Comparison of ENCODE assay signal across 21 cellular contexts in the genomic region with DNA sequence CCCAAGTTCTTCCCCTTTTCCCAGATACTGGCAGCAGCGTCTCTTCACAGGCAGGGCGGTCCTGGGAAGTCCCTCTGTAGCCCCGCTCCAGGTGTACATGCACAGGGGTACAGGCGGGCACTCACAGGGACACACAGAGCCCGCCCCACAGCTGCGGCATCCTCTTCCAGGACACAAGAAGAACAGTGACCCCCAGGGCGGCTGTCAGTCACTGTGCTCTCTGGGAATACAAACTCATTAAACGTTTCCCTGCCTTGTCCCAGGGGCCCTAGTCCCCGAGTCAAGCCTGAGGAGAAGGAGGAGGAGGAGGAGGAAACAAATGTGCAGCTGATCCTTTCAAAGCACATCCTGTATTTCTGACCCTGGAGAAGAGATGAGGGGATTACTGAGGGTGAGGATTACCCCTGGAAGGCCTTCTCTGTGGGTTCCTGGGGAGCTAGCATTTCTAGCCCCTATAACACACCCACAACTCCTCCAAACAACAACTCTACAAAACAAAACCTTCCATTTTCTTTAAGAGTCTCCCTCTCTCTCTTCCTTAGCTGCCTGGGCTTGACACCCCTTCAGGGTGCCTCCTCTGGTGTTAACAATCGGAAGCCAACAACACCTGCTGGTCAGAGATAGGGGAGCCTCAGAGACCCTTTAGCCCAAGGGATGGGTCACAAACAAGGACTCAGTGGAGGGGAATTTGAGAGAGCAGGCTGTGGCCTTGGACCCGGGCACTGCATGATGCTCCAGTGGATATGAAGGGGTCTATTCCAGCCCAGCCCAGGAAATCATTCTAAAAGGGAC. TPM values are rescaled to one million over a fixed set of nuclear protein-coding genes. Genes with fewer than 3 reads are reported as not detected.
DNase-seq lines count a peak whose midpoint lies in the region; ATAC-seq, FAIRE-seq and TF ChIP-seq lines count a peak whose summit lies in the region.
"Had no signal": no experiment of that assay in that cellular context is flagged by ENCODE, and none has a peak within 500 bp of the region (broad histone marks: within the 10 kb centered on the region; RNA-seq: fewer than 3 reads in every experiment).

No MANE protein-coding gene starts in this region.

- 25% methylated on average over 11 of the region's 11 CpGs for WGBS in K562 (ENCODE audit: insufficient coverage, low coverage, missing lambda C conversion rate)
- no CpG with 5 or more reads among the region's 11 CpGs for WGBS in neuronal stem cell (ENCODE audit: extremely low coverage in 2 of 2, insufficient read length in 2 of 2, insufficient replicate concordance in 1 of 2), 2 donors

- no peaks in the 10 kb centered on the region for H3K9me3 Mint-ChIP-seq in stimulated activated memory B cell treated with anti-CD40 and anti-IgM and Interleukin-4, amounts not matched to agents 10 μg/mL and 1 μg/mL and 100 μg/mL, for 72 hours
- H3K9me3 Mint-ChIP-seq: CD4-positive, alpha-beta memory T cell had no signal

- peak overlapping the region; percentile 78 for H3K18ac ChIP-seq in neuronal stem cell (ENCODE audit: low read length)

- peak overlapping the region; percentile 71 for H2AFZ ChIP-seq in K562 (ENCODE audit: low read depth, low read length)
- H2AFZ ChIP-seq in neuronal stem cell (ENCODE audit: low read length) = no peak overlapping the region

- no peak overlapping the region for H4K8ac ChIP-seq in neuronal stem cell (ENCODE audit: low read depth, low read length)

- in situ Hi-C loops in K562 (cut with MboI) = no loop called here

- no peaks in the 10 kb centered on the region for H3K79me1 ChIP-seq in neuronal stem cell (ENCODE audit: low read depth, low read length)

- H3K9me3 ChIP-seq in BLaER1 (no peaks in the 10 kb centered on the region), K562 (replicated peaks; ENCODE audit: control insufficient read depth, insufficient read depth, low read depth, low read length) (no peaks in the 10 kb centered on the region), neuronal stem cell (replicated peaks in 1 of 2; ENCODE audit: control insufficient read depth in 2 of 2, insufficient read depth in 1 of 2, low read depth in 1 of 2, low read length in 2 of 2) (no peaks in the 10 kb centered on the region)
- H3K9me3 ChIP-seq: A549 had no signal

- H3K4me3 ChIP-seq in BLaER1 (no peak overlapping the region), K562 (no peak overlapping the region), neuronal stem cell (ENCODE audit: low read length in 2 of 2) (no peak overlapping the region)
- H3K4me3 ChIP-seq: A549, GM12878 had no signal

- H3K27ac ChIP-seq in BLaER1 = no peak overlapping the region
- no peak overlapping the region for H3K27ac ChIP-seq in K562 (ENCODE audit: extremely low read depth, low read depth, low read length)
- no peak overlapping the region for H3K27ac ChIP-seq in neuronal stem cell (replicated peaks; ENCODE audit: low read length)
- H3K27ac ChIP-seq: 22Rv1, A549 had no signal

- H3K4ac ChIP-seq in neuronal stem cell (ENCODE audit: low read length) = no peak overlapping the region

- DNase-seq in NCI-H82 treated with DMSO at 0.1 percent for 48 hours (lab: John Stamatoyannopoulos, UW; ENCODE audit: unreplicated experiment) (peak; percentile 56), K562 (ENCODE audit: extremely low read depth in 1 of 4, low spot score in 3 of 4) (peak; percentile 64 to 74 (median 68)), neuronal stem cell (ENCODE audit: low spot score) (no peak), NCI-H1930 (lab: John Stamatoyannopoulos, UW) (no peak), KG1 (lab: John Stamatoyannopoulos, UW) (no peak), OCI-M2 (lab: John Stamatoyannopoulos, UW; ENCODE audit: unreplicated experiment) (no peak)
- DNase-seq: AML-193; CD4-positive, alpha-beta memory T cell; DMS53; DND-41; H9 had no signal

- no peak overlapping the region for H2BK15ac ChIP-seq in neuronal stem cell (ENCODE audit: low read length)

- H3K4me1 ChIP-seq in BLaER1 = peaks cover 10% of the 10 kb centered on the region; the same call in 1 of the 2 replicates
- peaks cover 15 to 19% of the 10 kb centered on the region in 2 experiments; a peak in 4 of 5 replicates for H3K4me1 ChIP-seq in K562 (replicated peaks in 1 of 2; ENCODE audit: control insufficient read depth in 2 of 2, insufficient read depth in 2 of 2, low read length in 2 of 2)
- peaks cover 3 to 38% of the 10 kb centered on the region in 2 donors for H3K4me1 ChIP-seq in neuronal stem cell (ENCODE audit: control insufficient read depth in 2 of 2, insufficient read depth in 1 of 2, low read depth in 1 of 2, low read length in 2 of 2)
- H3K4me1 ChIP-seq: A549 had no signal

- TF ChIP-seq CTCF in K562 (IDR thresholded peaks at IDR 0.05 in 2 of 3, conservative IDR thresholded peaks at IDR 0.05 in 1 of 3; ENCODE audit: insufficient read depth in 2 of 3, low read depth in 1 of 3, low read length in 3 of 3) = no peak

- 0 out of 2 replicates have a peak overlapping the region, but pooled peaks have one; percentile 5 for H3K4me2 ChIP-seq in BLaER1
- peak overlapping the region; percentile 57 for H3K4me2 ChIP-seq in K562 (ENCODE audit: insufficient read depth, low read length)
- no peak overlapping the region for H3K4me2 ChIP-seq in neuronal stem cell (ENCODE audit: insufficient read depth, low read length, poor library complexity, severe bottlenecking)
- H3K4me2 ChIP-seq: A549 had no signal

- H4K91ac ChIP-seq in neuronal stem cell (ENCODE audit: low read depth, low read length, poor library complexity) = no peak overlapping the region

- TF ChIP-seq EP300 in K562 (IDR thresholded peaks at IDR 0.05; ENCODE audit: low read length) = no peak

- H3K27me3 ChIP-seq in BLaER1 = peaks cover 26% of the 10 kb centered on the region
- peaks cover 0 to 30% of the 10 kb centered on the region in 2 experiments; a peak in 3 of 5 replicates for H3K27me3 ChIP-seq in K562 (ENCODE audit: control insufficient read depth in 2 of 2, insufficient read depth in 2 of 2, low read length in 2 of 2)
- peaks cover 0 to 100% (median 27%) of the 10 kb centered on the region in 3 experiments for H3K27me3 ChIP-seq in neuronal stem cell (ENCODE audit: control insufficient read depth in 3 of 3, insufficient read depth in 3 of 3, low read depth in 1 of 3, low read length in 3 of 3)

- TF ChIP-seq POLR2A in K562 (conservative IDR thresholded peaks at IDR 0.05) = no peak

- no peaks in the 10 kb centered on the region for H3K79me2 ChIP-seq in K562 (ENCODE audit: control insufficient read depth, insufficient read depth, low read length)

- no peaks in the 10 kb centered on the region for H3K9me1 ChIP-seq in K562 (ENCODE audit: control insufficient read depth, insufficient read depth, low read length)

- no peak overlapping the region for H3K9ac ChIP-seq in BLaER1
- H3K9ac ChIP-seq in K562 (ENCODE audit: insufficient read depth in 1 of 2, low read depth in 2 of 2, low read length in 2 of 2) = peak overlapping the region in 1 of 2 experiments; percentile 11; a peak in 2 of 4 replicates
- no peak overlapping the region for H3K9ac ChIP-seq in neuronal stem cell (ENCODE audit: low read depth, low read length, poor library complexity)

- CTCF ChIA-PET in K562 (lab: Yijun Ruan, JAX; ENCODE audit: low intra/inter-chr PET ratio) = no interaction called here

- H3K27ac Mint-ChIP-seq in stimulated activated memory B cell treated with anti-CD40 and anti-IgM and Interleukin-4, amounts not matched to agents 10 μg/mL and 1 μg/mL and 100 μg/mL, for 72 hours = no peak overlapping the region
- H3K27ac Mint-ChIP-seq: CD14-positive monocyte; CD4-positive, alpha-beta memory T cell; H9 had no signal

- H2BK120ac ChIP-seq in neuronal stem cell (ENCODE audit: low read depth, low read length) = no peak overlapping the region

- no peak overlapping the region for H2BK5ac ChIP-seq in neuronal stem cell (ENCODE audit: low read length)

- no peak overlapping the region for H3K14ac ChIP-seq in neuronal stem cell (ENCODE audit: low read length)

- ATAC-seq in K562 = peak; percentile 56
- ATAC-seq in stimulated activated memory B cell treated with anti-CD40 and anti-IgM and Interleukin-4, amounts not matched to agents 10 μg/mL and 1 μg/mL and 100 μg/mL, for 72 hours = no peak
- ATAC-seq: A549, GM12878, HepG2 had no signal

- H4K20me1 ChIP-seq in BLaER1 (peaks cover 13% of the 10 kb centered on the region; the same call in 1 of the 2 replicates), K562 (replicated peaks; ENCODE audit: control insufficient read depth, insufficient read depth, low read length) (no peaks in the 10 kb centered on the region)

- intact Hi-C loops in K562 (cut with micrococcal nuclease) = no loop called here

- peak overlapping the region; percentile 7 for H3K23ac ChIP-seq in neuronal stem cell (ENCODE audit: low read depth, low read length, poor library complexity)

- no peaks in the 10 kb centered on the region for H3K36me3 ChIP-seq in BLaER1
- H3K36me3 ChIP-seq in K562 (ENCODE audit: control insufficient read depth, insufficient read depth, low read length) = no peaks in the 10 kb centered on the region
- H3K36me3 ChIP-seq in neuronal stem cell (replicated peaks in 1 of 2; ENCODE audit: control insufficient read depth in 2 of 2, insufficient read depth in 2 of 2, low read length in 2 of 2) = no peaks in the 10 kb centered on the region

- peak overlapping the region; percentile 71 for H2AK5ac ChIP-seq in neuronal stem cell (ENCODE audit: low read depth, low read length)

- peak; percentile 42 for FAIRE-seq in K562 (lab: Jason Lieb, UNC)
- FAIRE-seq: A549, GM12878, GM19239, H1, HepG2 had no signal

- no peak overlapping the region for H3K4me3 Mint-ChIP-seq in stimulated activated memory B cell treated with anti-CD40 and anti-IgM and Interleukin-4, amounts not matched to agents 10 μg/mL and 1 μg/mL and 100 μg/mL, for 72 hours
- H3K4me3 Mint-ChIP-seq: CD14-positive monocyte; CD4-positive, alpha-beta memory T cell; H9 had no signal

- TF ChIP-seq RAD21 in K562 (CRISPR knock-in tag; conservative IDR thresholded peaks at IDR 0.05 in 1 of 2, IDR thresholded peaks at IDR 0.05 in 1 of 2) = no peak

- no peaks in the 10 kb centered on the region for H3K36me3 Mint-ChIP-seq in stimulated activated memory B cell treated with anti-CD40 and anti-IgM and Interleukin-4, amounts not matched to agents 10 μg/mL and 1 μg/mL and 100 μg/mL, for 72 hours
- H3K36me3 Mint-ChIP-seq: CD4-positive, alpha-beta memory T cell had no signal

- POLR2A ChIA-PET in K562 (lab: Yijun Ruan, JAX) = interaction anchor here (0.7 to 2.4 kb wide), 3 partner anchors 11 to 32 kb away, joined by 3 to 16 read pairs (median 4); no protein-coding TSS in a partner anchor

- H3K4me1 Mint-ChIP-seq in stimulated activated memory B cell treated with anti-CD40 and anti-IgM and Interleukin-4, amounts not matched to agents 10 μg/mL and 1 μg/mL and 100 μg/mL, for 72 hours = peaks cover 5% of the 10 kb centered on the region

- no TSS peak for BruUV-seq in K562 (replicated peaks; lab: Mats Ljungman, UMichigan)

- H2BK12ac ChIP-seq in neuronal stem cell (ENCODE audit: low read length) = no peak overlapping the region

- peaks cover 73% of the 10 kb centered on the region for H3K27me3 Mint-ChIP-seq in stimulated activated memory B cell treated with anti-CD40 and anti-IgM and Interleukin-4, amounts not matched to agents 10 μg/mL and 1 μg/mL and 100 μg/mL, for 72 hours

RNA-seq across cellular contexts. Expression of a gene that starts 28.4 kb away (rescaled TPM):
- 5.4 and 9.4 TPM in 2 replicates for total RNA-seq in K562 (2011; cell fraction: chromatin; rRNA removed; ENCODE audit: low replicate concordance)
- 7.1 and 8.2 TPM in 2 replicates for total RNA-seq in K562 (2011; cell fraction: nucleolus; rRNA removed)
- 7.4 and 7.9 TPM in 2 replicates for total RNA-seq in K562 (2011; cell fraction: nucleoplasm; rRNA removed)
- total RNA-seq in K562 (2014; rRNA removed) = 0.86 and 1.2 TPM in 2 replicates
- 0.55 and 0.64 TPM in 2 replicates for total RNA-seq in K562 (2014; rRNA removed; fragmentation: Illumina TruSeq; extraction: Trizol)
- 0.79 and 1.0 TPM in 2 replicates for total RNA-seq in K562 (2015; rRNA removed; fragmentation: Illumina TruSeq; extraction: Trizol)
- total RNA-seq in K562 (2021) = 2.5 and 3.8 TPM in 2 replicates
- polyA plus RNA-seq in K562 (2011; rRNA removed) = 4.3 and 10.7 TPM in 2 replicates
- polyA plus RNA-seq in K562 (2011; cell fraction: cytosol; rRNA removed) = 5.9 and 9.6 TPM in 2 replicates
- 16.2 and 16.5 TPM in 2 replicates for polyA plus RNA-seq in K562 (2011; cell fraction: nucleus; rRNA removed)
- 2.5 and 4.8 TPM in 2 replicates for polyA plus RNA-seq in K562 (2012)
- 1.6 and 2.4 TPM in 2 replicates for polyA plus RNA-seq in K562 (2014; fragmentation: Illumina TruSeq; extraction: Trizol)
- polyA plus RNA-seq in K562 (2014; fragmentation: Nextera tagmentation; extraction: Ambion mirVana) = under 1 TPM; 0.25 to 0.37 TPM
- 2.3 and 3.4 TPM in 2 replicates for polyA plus RNA-seq in K562 (2014; rRNA removed)
- polyA minus RNA-seq in K562 (2011; rRNA and poly(A)+ RNA removed) = 2.5 and 3.5 TPM in 2 replicates
- polyA minus RNA-seq in K562 (2011; cell fraction: cytosol; rRNA and poly(A)+ RNA removed) = 1.7 and 6.7 TPM in 2 replicates
- 1.9 and 3.8 TPM in 2 replicates for polyA minus RNA-seq in K562 (2011; cell fraction: nucleus; rRNA and poly(A)+ RNA removed)
- 0.15 TPM for polyA plus RNA-seq in neuronal stem cell (2013, experiment 1 of 2)
- polyA plus RNA-seq in neuronal stem cell (2013, experiment 2 of 2) = 0.18 TPM
- total RNA-seq: CD4-positive, alpha-beta memory T cell; GM12878; HepG2 had no signal
- polyA plus RNA-seq: BJ; CD14-positive monocyte; CD4-positive, alpha-beta memory T cell; HepG2 had no signal

Comparison
In these comparisons a context has a peak if more than half of its experiments do, and no peak if none do; other contexts are left out.
1. DNase-seq: peak in NCI-H82 treated with DMSO at 0.1 percent for 48 hours (single experiment) and K562 (4 of 4); none in neuronal stem cell (single experiment), NCI-H1930 (0 of 2), KG1 (single experiment) and OCI-M2 (single experiment).